Comparison of ENCODE assay signal across 8 cellular contexts in the genomic region with DNA sequence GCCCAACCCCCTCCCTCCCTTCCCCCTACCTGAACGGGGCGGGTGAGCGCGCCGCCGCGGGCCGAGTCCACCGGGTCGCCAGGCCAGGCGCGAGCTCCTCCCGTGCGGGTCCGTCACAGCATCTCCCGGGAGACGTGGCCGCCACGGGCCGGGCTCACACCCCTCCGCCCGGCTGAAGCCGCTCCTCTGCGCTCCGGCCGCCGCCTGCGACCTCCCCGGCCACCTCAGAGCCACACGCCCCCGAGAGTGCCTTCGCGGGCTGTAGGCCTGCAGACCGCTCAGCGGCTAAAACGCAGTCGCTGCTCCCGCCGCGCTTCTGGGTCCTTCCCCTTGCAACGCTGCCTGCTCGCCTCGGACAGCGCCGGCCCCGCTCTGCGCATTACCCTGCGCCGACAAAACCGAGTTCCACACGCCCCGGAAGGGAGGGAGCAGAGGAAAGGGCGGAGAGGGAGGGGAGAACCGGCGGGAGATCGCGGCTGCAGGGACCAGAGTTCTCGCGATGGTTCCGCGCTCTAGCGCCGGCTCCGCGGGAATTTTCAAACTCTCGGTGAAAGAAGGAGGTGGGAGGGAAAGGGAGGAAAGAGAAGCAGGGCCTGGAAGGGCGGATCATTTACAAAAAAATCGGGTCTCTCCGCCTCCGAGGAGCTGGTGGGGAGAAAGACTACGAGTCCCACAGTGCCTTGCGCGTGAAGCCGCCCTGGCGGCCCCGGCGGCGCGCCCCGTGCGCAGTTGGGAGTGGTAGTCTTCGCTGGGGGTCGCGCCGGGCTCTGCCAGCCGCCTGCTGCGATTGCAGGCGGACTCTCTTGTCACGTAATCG.
DNase-seq lines count a peak whose midpoint lies in the region; ATAC-seq and TF ChIP-seq lines count a peak whose summit lies in the region.

TSS of gene AHCTF1 (minus strand) at position 400 of the 817 bp plus-strand sequence. CDS start 13,578 bp downstream, outside the sequence.

- no peak for TF ChIP-seq CTCF in AG09319 (IDR thresholded peaks at IDR 0.05; ENCODE audit: low read depth, low read length)

- DNase-seq in AG09319 (ENCODE audit: extremely low read depth, low read depth) (peak; percentile 95), NCI-H446 treated with DMSO at 0.1 percent for 48 hours (lab: John Stamatoyannopoulos, UW) (peak; percentile 98), cerebellar cortex (ENCODE audit: low spot score) (peak; percentile 99), islet precursor cell (peak; percentile 99)
- peak; percentile 87 to 91 (median 91) for DNase-seq in stimulated activated CD4-positive, alpha-beta T cell treated with anti-CD3 and anti-CD28 coated beads, Interleukin-12 subunit alpha, Interleukin-12 subunit beta, amount 100 ng/mL, for 48 hours (ENCODE audit: low read depth in 2 of 3, low spot score in 1 of 3)

- ATAC-seq in GM19035 (IDR thresholded peaks at IDR 0.05; ENCODE audit: unreplicated experiment) (peak; percentile 89), HG03354 (IDR thresholded peaks at IDR 0.05; ENCODE audit: poor library complexity, severe bottlenecking, unreplicated experiment) (peak; percentile 91)
- ATAC-seq in activated CD4-positive, CD25-positive, alpha-beta regulatory T cell treated with anti-CD3 and anti-CD28 coated beads, Interleukin-2, amount 50 U/mL, for 24 hours = peak; percentile 92 to 94

Comparison
In these comparisons a context has a peak if more than half of its experiments do, and no peak if none do; other contexts are left out.
1. Peak in every context shown above with its lines: DNase-seq and ATAC-seq.